Comparison of ENCODE assay signal across 2 cellular contexts in genomic region chr22:23124611-23125511, GRCh38.
TF ChIP-seq lines count a peak whose summit lies in the region.

No MANE protein-coding gene starts in this region.

TF ChIP-seq in HepG2, 621 proteins besides CTCF, POLR2A, EP300 and RAD21:
- no peak for TF ChIP-seq ZNF75D (CRISPR knock-in tag; IDR thresholded peaks at IDR 0.05; ENCODE audit: borderline replicate concordance)
- no peak for TF ChIP-seq ZNF207 (IDR thresholded peaks at IDR 0.05; ENCODE audit: borderline replicate concordance)
- no peak for TF ChIP-seq HOXA9 (CRISPR knock-in tag; IDR thresholded peaks at IDR 0.05; ENCODE audit: borderline replicate concordance)
- TF ChIP-seq ZNF260 (CRISPR knock-in tag; IDR thresholded peaks at IDR 0.05; ENCODE audit: borderline replicate concordance, low read depth) = no peak
- no peak for TF ChIP-seq TRAFD1 (CRISPR knock-in tag; IDR thresholded peaks at IDR 0.05; ENCODE audit: borderline replicate concordance)
- TF ChIP-seq MATR3 (CRISPR knock-in tag; IDR thresholded peaks at IDR 0.05) = no peak
- TF ChIP-seq ZNF264 (CRISPR knock-in tag; IDR thresholded peaks at IDR 0.05) = no peak
- no peak for TF ChIP-seq FLYWCH1 (CRISPR knock-in tag; IDR thresholded peaks at IDR 0.05)
- no peak for TF ChIP-seq ZKSCAN5 (CRISPR knock-in tag; IDR thresholded peaks at IDR 0.05)
- TF ChIP-seq TMF1 (CRISPR knock-in tag; IDR thresholded peaks at IDR 0.05; ENCODE audit: low read depth) = no peak

TF ChIP-seq in GM23338, 12 proteins besides CTCF, POLR2A, EP300 and RAD21:
- no peak for TF ChIP-seq STAT1 (IDR thresholded peaks at IDR 0.05; ENCODE audit: unreplicated experiment)
